Comparison of ENCODE assay signal across 7 cellular contexts in the genomic region with DNA sequence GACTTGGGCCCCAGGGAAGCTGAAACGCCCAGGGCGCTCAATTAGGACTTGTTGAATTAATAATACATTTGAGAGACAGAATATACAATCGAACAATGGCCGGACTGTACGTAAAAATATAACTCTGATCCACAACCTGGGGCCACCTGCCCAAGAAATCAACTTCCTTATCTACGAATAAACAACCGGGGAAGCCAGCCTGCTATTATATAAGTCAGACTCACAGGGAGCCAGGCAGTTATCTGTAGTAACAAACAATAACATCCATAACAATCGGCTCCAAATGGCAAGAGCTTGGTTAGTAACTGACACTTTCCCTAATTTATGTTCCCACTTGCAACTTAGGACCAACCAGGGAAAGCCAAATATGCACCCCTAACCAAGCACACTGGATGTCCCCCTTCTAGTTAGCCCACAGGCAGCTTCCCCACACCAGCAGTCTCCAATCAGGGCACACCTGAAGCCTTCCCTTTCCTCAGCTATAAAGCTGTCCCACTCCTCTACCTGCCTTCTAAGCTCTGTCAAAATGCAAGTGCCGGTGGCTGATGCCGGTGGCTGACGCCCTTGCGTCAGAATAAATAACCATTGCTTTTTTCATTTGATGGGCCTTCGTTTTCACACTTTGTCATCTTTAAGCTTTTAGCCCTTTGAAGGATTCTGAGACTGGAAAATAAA.
DNase-seq lines count a peak whose midpoint lies in the region; ATAC-seq and TF ChIP-seq lines count a peak whose summit lies in the region.
"Not testable (repeated sequence)": the region's sequence is repeated elsewhere in the genome, so short reads cannot be mapped to it uniquely, and the experiment has no call there.

No MANE protein-coding gene starts in this region.

- H3K36me3 Mint-ChIP-seq in CD4-positive, CD25-positive, alpha-beta regulatory T cell; T-helper 2 cell treated with Interferon-gamma antibody and Interleukin-4, amounts not matched to agents 5 μg/mL and 100 μg/mL, for 36 hours (ENCODE audit: low read depth); activated T-helper 17 cell treated with anti-CD3 and anti-CD28 coated beads, Interleukin-2, amount 50 U/mL, for 72 hours (ENCODE audit: low read depth); endodermal cell (ENCODE audit: low read depth); naive thymus-derived CD8-positive, alpha-beta T cell: not testable (repeated sequence)

- not testable (repeated sequence) for H3K9ac ChIP-seq in HUES48 (ENCODE audit: low read depth, low read length); endodermal cell (ENCODE audit: extremely low read depth, low read length, poor library complexity, severe bottlenecking)

- not testable (repeated sequence) for H3K4me1 ChIP-seq in CD4-positive, CD25-positive, alpha-beta regulatory T cell (ENCODE audit: control insufficient read depth, insufficient read depth, low read length, poor library complexity, severe bottlenecking); HUES48 (ENCODE audit: control insufficient read depth, insufficient read depth, low read length); endodermal cell (ENCODE audit: control insufficient read depth, insufficient read depth, low read length)

- ATAC-seq in CD4-positive, CD25-positive, alpha-beta regulatory T cell (ENCODE audit: low read depth in 2 of 2), result not testable (repeated sequence)
- peak; percentile 16 for ATAC-seq in GM19438 (IDR thresholded peaks at IDR 0.05; ENCODE audit: low read depth, unreplicated experiment)
- peak; percentile 45 for ATAC-seq in activated T-helper 17 cell treated with anti-CD3 and anti-CD28 coated beads, Interleukin-2, amount 50 U/mL, for 72 hours (replicated peaks)
- peak; percentile 11 to 14 for ATAC-seq in naive thymus-derived CD8-positive, alpha-beta T cell

- not testable (repeated sequence) for H3K9me3 Mint-ChIP-seq in CD4-positive, CD25-positive, alpha-beta regulatory T cell; T-helper 2 cell treated with Interferon-gamma antibody and Interleukin-4, amounts not matched to agents 5 μg/mL and 100 μg/mL, for 36 hours; activated T-helper 17 cell treated with anti-CD3 and anti-CD28 coated beads, Interleukin-2, amount 50 U/mL, for 72 hours; endodermal cell; naive thymus-derived CD8-positive, alpha-beta T cell

- H3K4me3 Mint-ChIP-seq in CD4-positive, CD25-positive, alpha-beta regulatory T cell, result peak overlapping the region in 3 of 4 donors; percentile 71 to 80 (median 75)
- peak overlapping the region; percentile 36 for H3K4me3 Mint-ChIP-seq in T-helper 2 cell treated with Interferon-gamma antibody and Interleukin-4, amounts not matched to agents 5 μg/mL and 100 μg/mL, for 36 hours
- not testable (repeated sequence) for H3K4me3 Mint-ChIP-seq in activated T-helper 17 cell treated with anti-CD3 and anti-CD28 coated beads, Interleukin-2, amount 50 U/mL, for 72 hours
- peak overlapping the region; percentile 47 for H3K4me3 Mint-ChIP-seq in endodermal cell
- H3K4me3 Mint-ChIP-seq in naive thymus-derived CD8-positive, alpha-beta T cell, result peak overlapping the region in 4 of 10 donors; percentile 22 to 52 (median 30)

- POLR2A ChIA-PET in naive thymus-derived CD8-positive, alpha-beta T cell (lab: Charles Lee), result not testable (repeated sequence)

- H3K27ac ChIP-seq in CD4-positive, CD25-positive, alpha-beta regulatory T cell (ENCODE audit: insufficient read depth, low read length, poor library complexity, severe bottlenecking); HUES48 (ENCODE audit: low read depth, low read length); endodermal cell (ENCODE audit: low read depth, low read length): not testable (repeated sequence)

- H3K36me3 ChIP-seq in CD4-positive, CD25-positive, alpha-beta regulatory T cell (ENCODE audit: control insufficient read depth, insufficient read depth, low read length); HUES48 (ENCODE audit: control insufficient read depth, insufficient read depth, low read length); endodermal cell (ENCODE audit: control insufficient read depth, insufficient read depth, low read length): not testable (repeated sequence)

- H3K27ac Mint-ChIP-seq in CD4-positive, CD25-positive, alpha-beta regulatory T cell, result peak overlapping the region in 2 of 3 donors; percentile 48 to 75
- H3K27ac Mint-ChIP-seq in T-helper 2 cell treated with Interferon-gamma antibody and Interleukin-4, amounts not matched to agents 5 μg/mL and 100 μg/mL, for 36 hours; activated T-helper 17 cell treated with anti-CD3 and anti-CD28 coated beads, Interleukin-2, amount 50 U/mL, for 72 hours; endodermal cell: not testable (repeated sequence)
- H3K27ac Mint-ChIP-seq in naive thymus-derived CD8-positive, alpha-beta T cell, result peak overlapping the region in 1 of 10 donors; percentile 85

- H3K4me1 Mint-ChIP-seq in CD4-positive, CD25-positive, alpha-beta regulatory T cell; T-helper 2 cell treated with Interferon-gamma antibody and Interleukin-4, amounts not matched to agents 5 μg/mL and 100 μg/mL, for 36 hours (ENCODE audit: low read depth); activated T-helper 17 cell treated with anti-CD3 and anti-CD28 coated beads, Interleukin-2, amount 50 U/mL, for 72 hours; endodermal cell: not testable (repeated sequence)
- H3K4me1 Mint-ChIP-seq in naive thymus-derived CD8-positive, alpha-beta T cell, result peaks cover 3 to 11% (median 7%) of the 10 kb centered on the region in 4 donors

- not testable (repeated sequence) for TF ChIP-seq CTCF in endodermal cell (conservative IDR thresholded peaks at IDR 0.05)

- H3K9me3 ChIP-seq in CD4-positive, CD25-positive, alpha-beta regulatory T cell (ENCODE audit: control insufficient read depth in 2 of 2, low read length in 2 of 2); HUES48 (ENCODE audit: control insufficient read depth, insufficient read depth, low read length); endodermal cell (ENCODE audit: control insufficient read depth, low read length): not testable (repeated sequence)

- not testable (repeated sequence) for DNase-seq in CD4-positive, CD25-positive, alpha-beta regulatory T cell; T-helper 2 cell treated with Interferon-gamma antibody and Interleukin-4, amounts not matched to agents 5 μg/mL and 100 μg/mL, for 36 hours (ENCODE audit: low spot score); endodermal cell; naive thymus-derived CD8-positive, alpha-beta T cell

- H3K4me3 ChIP-seq in CD4-positive, CD25-positive, alpha-beta regulatory T cell (ENCODE audit: low read depth, low read length); endodermal cell (ENCODE audit: low read length): not testable (repeated sequence)
- peak overlapping the region; percentile 46; the same call in 1 of the 2 replicates for H3K4me3 ChIP-seq in HUES48 (ENCODE audit: low read depth, low read length)

- H3K27me3 Mint-ChIP-seq in CD4-positive, CD25-positive, alpha-beta regulatory T cell, result peaks cover 11% of the 10 kb centered on the region
- peaks cover 12% of the 10 kb centered on the region for H3K27me3 Mint-ChIP-seq in T-helper 2 cell treated with Interferon-gamma antibody and Interleukin-4, amounts not matched to agents 5 μg/mL and 100 μg/mL, for 36 hours (ENCODE audit: low read depth)
- not testable (repeated sequence) for H3K27me3 Mint-ChIP-seq in activated T-helper 17 cell treated with anti-CD3 and anti-CD28 coated beads, Interleukin-2, amount 50 U/mL, for 72 hours
- H3K27me3 Mint-ChIP-seq in endodermal cell (ENCODE audit: insufficient read depth), result peaks cover 26% of the 10 kb centered on the region
- H3K27me3 Mint-ChIP-seq in naive thymus-derived CD8-positive, alpha-beta T cell, result peaks cover 0 to 17% (median 7%) of the 10 kb centered on the region in 5 donors

- no CpG with 5 or more reads among the region's 13 CpGs for WGBS in endodermal cell (ENCODE audit: insufficient coverage in 1 of 2, insufficient read length in 1 of 2), 2 experiments

- not testable (repeated sequence) for H3K27me3 ChIP-seq in CD4-positive, CD25-positive, alpha-beta regulatory T cell (ENCODE audit: control insufficient read depth, insufficient read depth, low read length); HUES48 (ENCODE audit: control insufficient read depth, insufficient read depth, low read length)
- H3K27me3 ChIP-seq in endodermal cell (ENCODE audit: control insufficient read depth, insufficient read depth, low read length, poor library complexity, severe bottlenecking), result peaks cover 14% of the 10 kb centered on the region
